ENCODE assay signal across 8 cellular contexts in the genomic region with DNA sequence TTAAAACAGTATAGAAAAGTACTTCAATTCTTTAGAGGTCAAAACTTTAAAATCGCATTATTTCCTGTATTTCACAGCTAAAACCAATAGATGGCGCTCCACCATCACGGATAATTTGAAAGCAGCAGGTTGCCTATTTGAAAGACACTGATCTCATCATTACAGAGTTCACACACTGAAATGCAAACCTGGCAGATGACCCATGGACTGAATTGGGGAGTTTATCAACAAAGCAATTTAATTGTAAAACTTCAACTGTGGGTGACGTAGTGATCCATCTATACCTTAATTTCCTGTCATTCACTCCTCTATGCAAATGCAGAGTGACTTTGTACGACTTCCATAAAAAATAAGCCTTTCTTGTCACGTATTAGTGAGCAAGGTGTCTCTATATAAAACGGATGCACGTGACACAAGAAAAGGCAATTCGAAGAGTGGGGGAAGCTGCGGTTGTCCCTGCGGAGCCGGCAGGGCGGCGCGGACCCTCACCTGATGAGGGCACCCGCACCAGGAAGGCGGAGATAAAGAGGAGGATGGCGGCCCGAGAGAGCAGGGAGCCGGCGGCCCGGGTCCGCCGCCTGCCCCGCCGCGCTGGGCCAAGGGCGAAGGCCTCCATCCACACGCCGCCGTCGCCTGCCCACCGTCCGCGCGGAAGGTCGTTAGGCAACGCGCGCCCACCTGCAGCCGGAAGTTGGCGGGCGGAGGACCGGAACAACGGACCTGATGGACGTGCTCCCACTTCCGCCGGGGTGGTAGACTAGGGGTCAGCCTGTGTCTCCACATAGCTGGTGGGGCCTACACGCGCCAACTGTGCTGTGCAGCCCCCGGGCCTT. TPM values are rescaled to one million over a fixed set of nuclear protein-coding genes. Genes with fewer than 3 reads are reported as not detected.
DNase-seq lines count a peak whose midpoint lies in the region; ATAC-seq and TF ChIP-seq lines count a peak whose summit lies in the region.

A gene with protein sequence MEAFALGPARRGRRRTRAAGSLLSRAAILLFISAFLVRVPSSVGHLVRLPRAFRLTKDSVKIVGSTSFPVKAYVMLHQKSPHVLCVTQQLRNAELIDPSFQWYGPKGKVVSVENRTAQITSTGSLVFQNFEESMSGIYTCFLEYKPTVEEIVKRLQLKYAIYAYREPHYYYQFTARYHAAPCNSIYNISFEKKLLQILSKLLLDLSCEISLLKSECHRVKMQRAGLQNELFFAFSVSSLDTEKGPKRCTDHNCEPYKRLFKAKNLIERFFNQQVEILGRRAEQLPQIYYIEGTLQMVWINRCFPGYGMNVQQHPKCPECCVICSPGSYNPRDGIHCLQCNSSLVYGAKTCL (minus strand): TSS at position 668 of the 833 bp plus-strand sequence. CDS start 52 bp downstream, at position 616.

- peak; percentile 70 for TF ChIP-seq RAD21 in Ishikawa (IDR thresholded peaks at IDR 0.05; ENCODE audit: low read depth)

- TF ChIP-seq EP300 in Ishikawa (IDR thresholded peaks at IDR 0.05; ENCODE audit: borderline replicate concordance) = no peak

- H3K27ac Mint-ChIP-seq in activated naive CD8-positive, alpha-beta T cell treated with anti-CD3 and anti-CD28 coated beads for 36 hours = peak within 1 kb of the TSS; percentile 91

- H3K36me3 Mint-ChIP-seq in activated naive CD8-positive, alpha-beta T cell treated with anti-CD3 and anti-CD28 coated beads for 36 hours = no peaks in the 10 kb centered on the region

- H3K9me3 ChIP-seq in DND-41 (ENCODE audit: insufficient read depth, low read length, severe bottlenecking) = no peaks in the 10 kb centered on the region
- no peaks in the 10 kb centered on the region for H3K9me3 ChIP-seq in gastrocnemius medialis

- H3K36me3 ChIP-seq in DND-41 (ENCODE audit: insufficient read depth, low read length) (no peaks in the 10 kb centered on the region), gastrocnemius medialis (no peaks in the 10 kb centered on the region)

- intact Hi-C loops in left ventricle myocardium superior (cut with micrococcal nuclease) (no loop called here), gastrocnemius medialis (cut with DNase I; ENCODE audit: low total_unique reads) (no loop called here), lower leg skin (cut with DNase I; ENCODE audit: low total_unique reads) (no loop called here)

- ATAC-seq in DND-41 (ENCODE audit: insufficient read depth, low read depth) = peak; percentile 70; the same call in 2 of the 3 replicates
- peak; percentile 61 for ATAC-seq in GM21619 (IDR thresholded peaks at IDR 0.05; ENCODE audit: unreplicated experiment)
- peak; percentile 51 for ATAC-seq in left ventricle myocardium superior
- ATAC-seq in gastrocnemius medialis = peak in 1 of 2 donors; percentile 36

- peaks cover 2% of the 10 kb centered on the region for H3K9me3 Mint-ChIP-seq in activated naive CD8-positive, alpha-beta T cell treated with anti-CD3 and anti-CD28 coated beads for 36 hours

- in situ Hi-C loops in gastrocnemius medialis (cut with MboI; ENCODE audit: low sequenced_read_pairs in 4 of 4) = no loop called here

- peaks cover 8% of the 10 kb centered on the region for H3K4me1 Mint-ChIP-seq in activated naive CD8-positive, alpha-beta T cell treated with anti-CD3 and anti-CD28 coated beads for 36 hours

- WGBS in lower leg skin, 2 donors = 13 to 20% methylated on average over 29 to 46 of the region's 51 CpGs

- H3K4me2 ChIP-seq in DND-41 (ENCODE audit: insufficient read depth, low read length) = no peak within 1 kb of the TSS

- TF ChIP-seq CTCF in DND-41 (IDR thresholded peaks at IDR 0.05; ENCODE audit: borderline replicate concordance, extremely low read depth, low read length, poor library complexity, severe bottlenecking) = peak; percentile 86
- peak in 4 of 5 experiments; percentile 41 to 61 (median 50) for TF ChIP-seq CTCF in gastrocnemius medialis (IDR thresholded peaks at IDR 0.05 in 4 of 5, conservative IDR thresholded peaks at IDR 0.05 in 1 of 5)
- TF ChIP-seq CTCF in lower leg skin (IDR thresholded peaks at IDR 0.05) = no peak

- H3K27ac ChIP-seq in DND-41 (ENCODE audit: low read length) (no peak within 1 kb of the TSS), gastrocnemius medialis (no peak within 1 kb of the TSS)

- H3K4me1 ChIP-seq in DND-41 (ENCODE audit: insufficient read depth, low read length) (no peaks in the 10 kb centered on the region), gastrocnemius medialis (no peaks in the 10 kb centered on the region)

- peak within 1 kb of the TSS; percentile 80 for H3K4me3 Mint-ChIP-seq in activated naive CD8-positive, alpha-beta T cell treated with anti-CD3 and anti-CD28 coated beads for 36 hours

- H3K27me3 ChIP-seq in DND-41 (ENCODE audit: insufficient read depth, low read length, poor library complexity) (peaks cover 10% of the 10 kb centered on the region), gastrocnemius medialis (peaks cover 0 to 5% (median 0%) of the 10 kb centered on the region in 3 donors)

- no peak within 1 kb of the TSS for H3K9ac ChIP-seq in DND-41 (ENCODE audit: low read depth, low read length)

- no peaks in the 10 kb centered on the region for H3K27me3 Mint-ChIP-seq in activated naive CD8-positive, alpha-beta T cell treated with anti-CD3 and anti-CD28 coated beads for 36 hours

- H4K20me1 ChIP-seq in DND-41 (ENCODE audit: insufficient read depth, low read length) = no peaks in the 10 kb centered on the region

- H2AFZ ChIP-seq in DND-41 (ENCODE audit: low read depth, low read length) = no peak within 1 kb of the TSS

- no peak within 1 kb of the TSS for H3K4me3 ChIP-seq in DND-41 (ENCODE audit: low read depth in 1 of 2, low read length in 2 of 2)
- peak within 1 kb of the TSS; percentile 31 to 59 (median 38) for H3K4me3 ChIP-seq in gastrocnemius medialis
- no peak within 1 kb of the TSS for H3K4me3 ChIP-seq in lower leg skin (ENCODE audit: low read depth, poor library complexity, severe bottlenecking)

- H3K79me2 ChIP-seq in DND-41 (ENCODE audit: insufficient read depth, low read length) = no peaks in the 10 kb centered on the region

- DNase-seq in DND-41 (peak; percentile 32), SHP77 treated with DMSO at 0.1 percent for 48 hours (lab: John Stamatoyannopoulos, UW) (peak; percentile 46), left ventricle myocardium superior (no peak), gastrocnemius medialis (no peak), lower leg skin (ENCODE audit: low spot score in 2 of 2) (no peak)
- peak; percentile 66 for DNase-seq in activated naive CD8-positive, alpha-beta T cell treated with anti-CD3 and anti-CD28 coated beads for 36 hours

- no peak for TF ChIP-seq POLR2A in gastrocnemius medialis (IDR thresholded peaks at IDR 0.05)
- TF ChIP-seq POLR2A in lower leg skin (IDR thresholded peaks at IDR 0.05) = no peak

TF ChIP-seq in Ishikawa, 13 proteins besides CTCF, POLR2A, EP300 and RAD21:
- no peak for TF ChIP-seq CREB1 (IDR thresholded peaks at IDR 0.05; ENCODE audit: low read depth)
- TF ChIP-seq YY1 (IDR thresholded peaks at IDR 0.05; ENCODE audit: low read depth) = no peak
- no peak for TF ChIP-seq CEBPB (IDR thresholded peaks at IDR 0.05)
- TF ChIP-seq ZBTB7A (IDR thresholded peaks at IDR 0.05; ENCODE audit: low read depth) = no peak
- TF ChIP-seq, protein P1, sequence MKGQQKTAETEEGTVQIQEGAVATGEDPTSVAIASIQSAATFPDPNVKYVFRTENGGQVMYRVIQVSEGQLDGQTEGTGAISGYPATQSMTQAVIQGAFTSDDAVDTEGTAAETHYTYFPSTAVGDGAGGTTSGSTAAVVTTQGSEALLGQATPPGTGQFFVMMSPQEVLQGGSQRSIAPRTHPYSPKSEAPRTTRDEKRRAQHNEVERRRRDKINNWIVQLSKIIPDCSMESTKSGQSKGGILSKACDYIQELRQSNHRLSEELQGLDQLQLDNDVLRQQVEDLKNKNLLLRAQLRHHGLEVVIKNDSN (IDR thresholded peaks at IDR 0.05) = no peak
- TF ChIP-seq REST (IDR thresholded peaks at IDR 0.05; ENCODE audit: low read depth) = no peak
- no peak for TF ChIP-seq EGR1 (IDR thresholded peaks at IDR 0.05)
- TF ChIP-seq, protein P2, sequence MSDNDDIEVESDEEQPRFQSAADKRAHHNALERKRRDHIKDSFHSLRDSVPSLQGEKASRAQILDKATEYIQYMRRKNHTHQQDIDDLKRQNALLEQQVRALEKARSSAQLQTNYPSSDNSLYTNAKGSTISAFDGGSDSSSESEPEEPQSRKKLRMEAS (IDR thresholded peaks at IDR 0.05) = no peak

RNA-seq across cellular contexts. Expression of the gene that starts here (rescaled TPM):
- under 1 TPM in 1 of 2 experiments, not detected in 1; 0.37 TPM for total RNA-seq in activated naive CD8-positive, alpha-beta T cell treated with anti-CD3 and anti-CD28 coated beads for 36 hours
- not detected for total RNA-seq in left ventricle myocardium superior
- total RNA-seq in gastrocnemius medialis = not detected
- under 1 TPM in 1 of 4 donors, not detected in 3; 0.23 TPM for total RNA-seq in lower leg skin

Comparison
In these comparisons a context has a peak if more than half of its experiments do, and no peak if none do; other contexts are left out.
1. Peak in DNase-seq in activated naive CD8-positive, alpha-beta T cell treated with anti-CD3 and anti-CD28 coated beads for 36 hours; RNA of the gene not detected or under 1 TPM.
2. Peak in ATAC-seq in left ventricle myocardium superior; RNA of the gene not detected or under 1 TPM.
3. DNase-seq: peak in DND-41 (single experiment) and SHP77 treated with DMSO at 0.1 percent for 48 hours (single experiment); none in left ventricle myocardium superior (single experiment), gastrocnemius medialis (0 of 2) and lower leg skin (0 of 2).
4. H3K4me3 ChIP-seq: peak in gastrocnemius medialis (4 of 4); none in DND-41 (0 of 2) and lower leg skin (single experiment).
5. CTCF ChIP-seq: peak in DND-41 (single experiment) and gastrocnemius medialis (4 of 5); none in lower leg skin (0 of 3).